In genomic region chr4:7812191-7812860, GRCh38 we compare ENCODE assay signal across 15 cellular contexts.
DNase-seq lines count a peak whose midpoint lies in the region; ATAC-seq and TF ChIP-seq lines count a peak whose summit lies in the region.
"Had no signal": no experiment of that assay in that cellular context is flagged by ENCODE, and none has a peak within 500 bp of the region (broad histone marks: within the 10 kb centered on the region; RNA-seq: fewer than 3 reads in every experiment).

No MANE protein-coding gene starts in this region.

- DNase-seq in AG04450 (ENCODE audit: low read depth, low spot score) (no peak), brain microvascular endothelial cell (no peak), right atrium auricular region (ENCODE audit: low spot score) (no peak), NCI-H1694 (lab: John Stamatoyannopoulos, UW) (no peak), HAP-1 (ENCODE audit: low spot score in 2 of 2) (no peak), activated T-cell treated with anti-CD3 and anti-CD28 coated beads for 4 hours (no peak)
- DNase-seq: activated CD4-positive, CD25-positive, alpha-beta regulatory T cell treated with anti-CD3 and anti-CD28 coated beads, Interleukin-2, amount 50 U/mL, for 72 hours; activated naive CD8-positive, alpha-beta T cell treated with anti-CD3 and anti-CD28 coated beads, Interleukin-2, amount 10 ng/mL, durations not matched to agents 7 days and 5 days; naive B cell; NCI-H345; stimulated activated naive CD8-positive, alpha-beta T cell treated with anti-CD3 and anti-CD28 coated beads, Interleukin-15, amount 100 ng/mL, for 72 hours had no signal

- H3K4me3 ChIP-seq in AG04450 (ENCODE audit: low read depth, low read length): no peak overlapping the region
- no peak overlapping the region for H3K4me3 ChIP-seq in brain microvascular endothelial cell (ENCODE audit: low read depth, low read length)
- peak overlapping the region in 1 of 2 donors; percentile 9 for H3K4me3 ChIP-seq in right atrium auricular region
- H3K4me3 ChIP-seq in rectal smooth muscle tissue (ENCODE audit: low read length): no peak overlapping the region
- H3K4me3 ChIP-seq in HAP-1: no peak overlapping the region
- H3K4me3 ChIP-seq: K562, skin epidermis had no signal

- TF ChIP-seq CTCF in AG04450 (IDR thresholded peaks at IDR 0.05; ENCODE audit: low read depth, low read length) (no peak), brain microvascular endothelial cell (IDR thresholded peaks at IDR 0.05; ENCODE audit: low read depth, low read length, missing control alignments) (no peak), right atrium auricular region (IDR thresholded peaks at IDR 0.05) (no peak)

- ATAC-seq in GM19467 (IDR thresholded peaks at IDR 0.05; ENCODE audit: unreplicated experiment): no peak
- ATAC-seq: K562; stimulated activated naive CD8-positive, alpha-beta T cell treated with anti-CD3 and anti-CD28 coated beads, Interleukin-15, amount 100 ng/mL, for 72 hours had no signal

- H3K27me3 ChIP-seq in AG04450 (ENCODE audit: control insufficient read depth, insufficient read depth, low read length) (no peaks in the 10 kb centered on the region), brain microvascular endothelial cell (replicated peaks) (no peaks in the 10 kb centered on the region), right atrium auricular region (no peaks in the 10 kb centered on the region), rectal smooth muscle tissue (ENCODE audit: control insufficient read depth, insufficient read depth, low read length) (no peaks in the 10 kb centered on the region), HAP-1 (ENCODE audit: low read depth) (no peaks in the 10 kb centered on the region)

- POLR2A ChIA-PET in AG04450 (lab: Yijun Ruan, JAX): interaction anchor here (0.6 to 2.0 kb wide), 10 partner anchors 8 to 148 kb away, joined by 3 to 20 read pairs (median 5); partner anchors contain the start of gene AFAP1

- H3K4me1 ChIP-seq in right atrium auricular region (peaks cover 0 to 45% of the 10 kb centered on the region in 2 donors), rectal smooth muscle tissue (ENCODE audit: control insufficient read depth, insufficient read depth, low read length) (peaks cover 37% of the 10 kb centered on the region), HAP-1 (no peaks in the 10 kb centered on the region)

- H3K27ac ChIP-seq in AG04450 (ENCODE audit: low read depth, low read length) (peak overlapping the region; percentile 96), brain microvascular endothelial cell (peak overlapping the region; percentile 11), right atrium auricular region (peak overlapping the region; percentile 68 to 79), rectal smooth muscle tissue (ENCODE audit: low read depth, low read length) (peak overlapping the region; percentile 70)

- in situ Hi-C loops in brain microvascular endothelial cell (cut with HindIII; ENCODE audit: low pct_ligation_motif_present, low sequenced_read_pairs): no loop called here
- in situ Hi-C loops in HAP-1 (cut with MboI; ENCODE audit: low sequenced_read_pairs): no loop called here

- CTCF ChIA-PET in AG04450 (lab: Charles Lee): interaction anchor here (0.6 to 1.9 kb wide), 3 partner anchors 7 to 99 kb away, joined by 3 to 12 read pairs (median 4); no protein-coding TSS in a partner anchor

- peaks cover 15% of the 10 kb centered on the region for H3K9me3 ChIP-seq in AG04450 (ENCODE audit: control insufficient read depth, insufficient read depth, low read length)
- no peaks in the 10 kb centered on the region for H3K9me3 ChIP-seq in right atrium auricular region
- no peaks in the 10 kb centered on the region for H3K9me3 ChIP-seq in HAP-1

- H3K9ac ChIP-seq in rectal smooth muscle tissue (ENCODE audit: low read length): no peak overlapping the region

- H3K36me3 ChIP-seq in brain microvascular endothelial cell (replicated peaks) (peaks cover 76% of the 10 kb centered on the region), right atrium auricular region (peaks cover 38% of the 10 kb centered on the region), rectal smooth muscle tissue (ENCODE audit: control insufficient read depth, insufficient read depth, low read length) (peaks cover 17% of the 10 kb centered on the region), HAP-1 (replicated peaks) (peaks cover 20% of the 10 kb centered on the region)

Comparison
In these comparisons a context has a peak if more than half of its experiments do, and no peak if none do; other contexts are left out.
1. H3K27ac ChIP-seq: peak in every context shown above with its lines; median percentile 96 in AG04450; 74 in right atrium auricular region; 70 in rectal smooth muscle tissue; 11 in brain microvascular endothelial cell.